ENCODE assay signal across 17 cellular contexts in genomic region chr19:17255150-17255621, GRCh38. TPM values are rescaled to one million over a fixed set of nuclear protein-coding genes. Genes with fewer than 3 reads are reported as not detected.
DNase-seq lines count a peak whose midpoint lies in the region; ATAC-seq and TF ChIP-seq lines count a peak whose summit lies in the region.
"Had no signal": no experiment of that assay in that cellular context is flagged by ENCODE, and none has a peak within 500 bp of the region (broad histone marks: within the 10 kb centered on the region; RNA-seq: fewer than 3 reads in every experiment).

No MANE protein-coding gene starts in this region.

- no peak overlapping the region for H4K12ac ChIP-seq in trophoblast cell (ENCODE audit: low read depth, low read length)

- H3K27ac ChIP-seq in endodermal cell (ENCODE audit: low read depth, low read length) (no peak overlapping the region), trophoblast cell (ENCODE audit: low read depth, low read length) (no peak overlapping the region)
- H3K27ac ChIP-seq: 22Rv1, C4-2B had no signal

- H3K4me1 Mint-ChIP-seq in endodermal cell: no peaks in the 10 kb centered on the region
- H3K4me1 Mint-ChIP-seq: activated B cell treated with CpG ODN at 0.5 μM for 24 hours; stimulated activated naive B cell treated with anti-CD40 and anti-IgM and Interleukin-4, amounts not matched to agents 10 μg/mL and 1 μg/mL and 100 μg/mL, for 72 hours had no signal

- ATAC-seq in HG03521 (IDR thresholded peaks at IDR 0.05; ENCODE audit: unreplicated experiment): no peak
- ATAC-seq: stimulated activated naive B cell treated with anti-CD40 and anti-IgM and Interleukin-4, amounts not matched to agents 10 μg/mL and 1 μg/mL and 100 μg/mL, for 72 hours had no signal

- peak overlapping the region; percentile 12 for H2AFZ ChIP-seq in trophoblast cell (ENCODE audit: insufficient read depth, low read length, poor library complexity)

- H3K4me2 ChIP-seq in trophoblast cell (ENCODE audit: low read length): no peak overlapping the region

- peaks cover 8% of the 10 kb centered on the region for H3K79me1 ChIP-seq in trophoblast cell (ENCODE audit: low read length)

- no peak overlapping the region for H3K4ac ChIP-seq in trophoblast cell (ENCODE audit: low read depth, low read length)

- no peaks in the 10 kb centered on the region for H3K79me2 ChIP-seq in trophoblast cell (ENCODE audit: control insufficient read depth, insufficient read depth, low read length, poor library complexity)

- peak overlapping the region; percentile 12 for H3K18ac ChIP-seq in trophoblast cell (ENCODE audit: low read length)

- H3K27ac Mint-ChIP-seq in endodermal cell: no peak overlapping the region
- H3K27ac Mint-ChIP-seq: activated B cell treated with CpG ODN at 0.5 μM for 24 hours; stimulated activated naive B cell treated with anti-CD40 and anti-IgM and Interleukin-4, amounts not matched to agents 10 μg/mL and 1 μg/mL and 100 μg/mL, for 72 hours; type B pancreatic cell had no signal

- peak overlapping the region; percentile 10 for H2AK5ac ChIP-seq in trophoblast cell (ENCODE audit: low read length)

- H4K91ac ChIP-seq in trophoblast cell (ENCODE audit: low read depth, low read length): peak overlapping the region; percentile 41

- H3K4me3 ChIP-seq in endodermal cell (ENCODE audit: low read length) (no peak overlapping the region), trophoblast cell (ENCODE audit: low read depth, low read length) (peak overlapping the region; percentile 5)

- H3K36me3 Mint-ChIP-seq in endodermal cell (ENCODE audit: low read depth): peaks cover 8% of the 10 kb centered on the region
- H3K36me3 Mint-ChIP-seq: stimulated activated naive B cell treated with anti-CD40 and anti-IgM and Interleukin-4, amounts not matched to agents 10 μg/mL and 1 μg/mL and 100 μg/mL, for 72 hours; type B pancreatic cell had no signal

- peak overlapping the region; percentile 20 for H2BK120ac ChIP-seq in trophoblast cell (ENCODE audit: insufficient read depth, low read length, poor library complexity)

- H3K9me3 ChIP-seq in endodermal cell (ENCODE audit: control insufficient read depth, low read length) (no peaks in the 10 kb centered on the region), trophoblast cell (ENCODE audit: insufficient read depth, low read depth, low read length) (peaks cover 9% of the 10 kb centered on the region)

- no peaks in the 10 kb centered on the region for H3K9me3 Mint-ChIP-seq in endodermal cell
- H3K9me3 Mint-ChIP-seq: activated B cell treated with CpG ODN at 0.5 μM for 24 hours, type B pancreatic cell had no signal

- peak overlapping the region; percentile 14 for H3K14ac ChIP-seq in trophoblast cell (ENCODE audit: low read length)

- H2BK5ac ChIP-seq in trophoblast cell (ENCODE audit: low read depth, low read length, poor library complexity): no peak overlapping the region

- peak overlapping the region; percentile 28 for H2BK12ac ChIP-seq in trophoblast cell (ENCODE audit: low read length)

- H3K27me3 ChIP-seq in endodermal cell (ENCODE audit: control insufficient read depth, insufficient read depth, low read length, poor library complexity, severe bottlenecking) (no peaks in the 10 kb centered on the region), trophoblast cell (ENCODE audit: insufficient read depth, low read length) (no peaks in the 10 kb centered on the region)

- no peaks in the 10 kb centered on the region for H3K36me3 ChIP-seq in endodermal cell (ENCODE audit: control insufficient read depth, insufficient read depth, low read length)
- H3K36me3 ChIP-seq in trophoblast cell (ENCODE audit: control insufficient read depth in 1 of 2, insufficient read depth in 2 of 2, low read length in 2 of 2): peaks cover 8 to 11% of the 10 kb centered on the region in 2 experiments

- no peak overlapping the region for H3K4me3 Mint-ChIP-seq in endodermal cell
- H3K4me3 Mint-ChIP-seq: activated B cell treated with CpG ODN at 0.5 μM for 24 hours; stimulated activated naive B cell treated with anti-CD40 and anti-IgM and Interleukin-4, amounts not matched to agents 10 μg/mL and 1 μg/mL and 100 μg/mL, for 72 hours; type B pancreatic cell had no signal

- H3K9ac ChIP-seq in endodermal cell (ENCODE audit: extremely low read depth, low read length, poor library complexity, severe bottlenecking): no peak overlapping the region
- no peak overlapping the region for H3K9ac ChIP-seq in trophoblast cell (ENCODE audit: low read length)

- H3K27me3 Mint-ChIP-seq in endodermal cell (ENCODE audit: insufficient read depth): no peaks in the 10 kb centered on the region
- H3K27me3 Mint-ChIP-seq: activated B cell treated with CpG ODN at 0.5 μM for 24 hours; stimulated activated naive B cell treated with anti-CD40 and anti-IgM and Interleukin-4, amounts not matched to agents 10 μg/mL and 1 μg/mL and 100 μg/mL, for 72 hours; type B pancreatic cell had no signal

- H4K8ac ChIP-seq in trophoblast cell (ENCODE audit: low read depth, low read length): peak overlapping the region; percentile 37

- WGBS in endodermal cell (ENCODE audit: insufficient coverage in 1 of 2, insufficient read length in 1 of 2), 2 experiments: 91 to 93% methylated on average over 8 to 18 of the region's 18 CpGs
- WGBS in trophoblast cell (ENCODE audit: extremely low coverage, insufficient coverage, insufficient read length): no CpG with 5 or more reads among the region's 18 CpGs

- H3K4me1 ChIP-seq in endodermal cell (ENCODE audit: control insufficient read depth, insufficient read depth, low read length) (no peaks in the 10 kb centered on the region), trophoblast cell (ENCODE audit: control insufficient read depth in 1 of 2, insufficient read depth in 2 of 2, low read length in 2 of 2) (peaks cover 2 to 10% of the 10 kb centered on the region in 2 experiments)

- H3K23ac ChIP-seq in trophoblast cell (ENCODE audit: low read length): no peak overlapping the region

- DNase-seq in DMS 273 (lab: John Stamatoyannopoulos, UW; ENCODE audit: unreplicated experiment) (peak; percentile 61), DMS 273 treated with DMSO at 0.1 percent for 48 hours (lab: John Stamatoyannopoulos, UW) (no peak), NCI-H226 (peak; percentile 56), endodermal cell (peak; percentile 64), trophoblast cell (peak in 1 of 2 donors; percentile 43), epidermal melanocyte (ENCODE audit: insufficient read length, low spot score) (no peak), SKM-1 treated with dmso at 0.1 percent for 144 hours (lab: John Stamatoyannopoulos, UW; ENCODE audit: unreplicated experiment) (no peak)
- DNase-seq: activated B cell treated with CpG ODN at 0.5 μM for 24 hours; GDM1; mammary epithelial cell; NCI-H1048; stimulated activated naive B cell treated with anti-CD40 and anti-IgM and Interleukin-4, amounts not matched to agents 10 μg/mL and 1 μg/mL and 100 μg/mL, for 72 hours; T-helper 1 cell had no signal

- no peak for TF ChIP-seq CTCF in endodermal cell (conservative IDR thresholded peaks at IDR 0.05)

RNA-seq across cellular contexts. Expression of gene USHBP1, which starts 9.4 kb away (rescaled TPM):
- total RNA-seq in endodermal cell: 1 to 10 TPM; 3.8 to 6.2 TPM
- 1.2 TPM for polyA plus RNA-seq in endodermal cell (2013, experiment 1 of 2)
- 1.2 TPM for polyA plus RNA-seq in endodermal cell (2013, experiment 2 of 2)
- 1.4 and 2.2 TPM in 2 replicates for polyA plus RNA-seq in trophoblast cell (2013)
- total RNA-seq: mammary epithelial cell had no signal
- polyA plus RNA-seq: mammary epithelial cell had no signal

RNA-seq across cellular contexts. Expression of gene NR2F6, which starts 9.5 kb away (rescaled TPM):
- total RNA-seq in endodermal cell: 100 to 1,000 TPM; 103 to 107 TPM
- polyA plus RNA-seq in endodermal cell (2013, experiment 1 of 2): 59.2 TPM
- polyA plus RNA-seq in endodermal cell (2013, experiment 2 of 2): 54.2 TPM
- polyA plus RNA-seq in trophoblast cell (2013): 205 and 221 TPM in 2 replicates

RNA-seq across cellular contexts. Expression of gene BABAM1, which starts 12.1 kb away (rescaled TPM):
- 100 to 1,000 TPM; 136 to 151 TPM for total RNA-seq in endodermal cell
- 92.0 TPM for polyA plus RNA-seq in endodermal cell (2013, experiment 1 of 2)
- polyA plus RNA-seq in endodermal cell (2013, experiment 2 of 2): 81.9 TPM
- 139 and 141 TPM in 2 replicates for polyA plus RNA-seq in trophoblast cell (2013)

RNA-seq across cellular contexts. Expression of gene ANKLE1, which starts 26.5 kb away (rescaled TPM):
- total RNA-seq in endodermal cell: 1 to 10 TPM; 4.6 to 9.9 TPM
- 4.4 TPM for polyA plus RNA-seq in endodermal cell (2013, experiment 1 of 2)
- polyA plus RNA-seq in endodermal cell (2013, experiment 2 of 2): 5.1 TPM
- polyA plus RNA-seq in trophoblast cell (2013): 1.0 and 1.1 TPM in 2 replicates

RNA-seq across cellular contexts. Expression of gene OCEL1, which starts 29.2 kb away (rescaled TPM):
- total RNA-seq in endodermal cell: 10 to 100 TPM; 23.1 to 29.1 TPM
- 16.5 TPM for polyA plus RNA-seq in endodermal cell (2013, experiment 1 of 2)
- polyA plus RNA-seq in endodermal cell (2013, experiment 2 of 2): 15.0 TPM
- polyA plus RNA-seq in trophoblast cell (2013): 41.5 and 44.6 TPM in 2 replicates

Comparison
In these comparisons a context has a peak if more than half of its experiments do, and no peak if none do; other contexts are left out.
1. DNase-seq: peak in DMS 273 (single experiment), NCI-H226 (single experiment) and endodermal cell (single experiment); none in DMS 273 treated with DMSO at 0.1 percent for 48 hours (single experiment), epidermal melanocyte (single experiment) and SKM-1 treated with dmso at 0.1 percent for 144 hours (single experiment).